Comparison of ENCODE assay signal across 8 cellular contexts in genomic region chr3:23807161-23808015, GRCh38. TPM values are rescaled to one million over a fixed set of nuclear protein-coding genes. Genes with fewer than 3 reads are reported as not detected.
A peak's percentile ranks its signal among the peaks of the same experiment; 100 is the strongest.
DNase-seq lines count a peak whose midpoint lies in the region; ATAC-seq and TF ChIP-seq lines count a peak whose summit lies in the region.

No MANE protein-coding gene starts in this region.

- TF ChIP-seq CTCF in Panc1 (IDR thresholded peaks at IDR 0.05) (no peak), dorsolateral prefrontal cortex (IDR thresholded peaks at IDR 0.05 in 54 of 56, conservative IDR thresholded peaks at IDR 0.05 in 2 of 56; ENCODE audit: low read depth in 1 of 56, partially characterized antibody in 56 of 56) (no peak)

- no peak overlapping the region for H2AK5ac ChIP-seq in mesendoderm (ENCODE audit: low read length)

- H3K36me3 ChIP-seq in Panc1 (ENCODE audit: control insufficient read depth, insufficient read depth, low read length) (peaks cover 8% of the 10 kb centered on the region; the same call in 1 of the 2 replicates), mesendoderm (ENCODE audit: control insufficient read depth, insufficient read depth, low read length) (no peaks in the 10 kb centered on the region), urinary bladder (ENCODE audit: insufficient read depth) (no peaks in the 10 kb centered on the region)

- peak overlapping the region; percentile 95 for H3K27ac Mint-ChIP-seq in activated CD4-positive, alpha-beta T cell treated with anti-CD3 and anti-CD28 coated beads, Interleukin-2, amount 10 ng/mL, durations not matched to agents 24 days and 14 days

- H3K4me1 Mint-ChIP-seq in activated CD4-positive, alpha-beta T cell treated with anti-CD3 and anti-CD28 coated beads, Interleukin-2, amount 10 ng/mL, durations not matched to agents 24 days and 14 days: peaks cover 47% of the 10 kb centered on the region

- CTCF ChIA-PET in Panc1 (lab: Charles Lee): no interaction called here

- H3K18ac ChIP-seq in mesendoderm (ENCODE audit: low read length): peak overlapping the region; percentile 100

- peak overlapping the region; percentile 96 for H3K27ac ChIP-seq in Panc1 (ENCODE audit: low read length)
- peak overlapping the region; percentile 22 to 96 (median 89) for H3K27ac ChIP-seq in dorsolateral prefrontal cortex
- H3K27ac ChIP-seq in mesendoderm (ENCODE audit: low read depth, low read length): peak overlapping the region; percentile 84
- H3K27ac ChIP-seq in urinary bladder (ENCODE audit: low read depth): peak overlapping the region; percentile 88

- no peak for DNase-seq in activated CD4-positive, alpha-beta T cell treated with anti-CD3 and anti-CD28 coated beads, Interleukin-2, amount 10 ng/mL, durations not matched to agents 24 days and 14 days
- no peak for DNase-seq in activated CD4-positive, alpha-beta T cell treated with anti-CD3 and anti-CD28 coated beads, Interleukin-2, amount 50 U/mL, for 48 hours
- DNase-seq in Panc1 (ENCODE audit: low read depth, low spot score): no peak
- no peak for DNase-seq in dorsolateral prefrontal cortex
- peak; percentile 50 for DNase-seq in mesendoderm

- in situ Hi-C loops in Panc1 (cut with HindIII; ENCODE audit: low pct_unique_long_range_greater_than_20kb, low sequenced_read_pairs): no loop called here

- peaks cover 21% of the 10 kb centered on the region for H3K79me2 ChIP-seq in mesendoderm (ENCODE audit: control insufficient read depth, insufficient read depth, low read length)

- peaks cover 25% of the 10 kb centered on the region for H3K36me3 Mint-ChIP-seq in activated CD4-positive, alpha-beta T cell treated with anti-CD3 and anti-CD28 coated beads, Interleukin-2, amount 10 ng/mL, durations not matched to agents 24 days and 14 days (ENCODE audit: low read depth)

- H3K4ac ChIP-seq in mesendoderm (ENCODE audit: low read depth, low read length): no peak overlapping the region

- peak overlapping the region; percentile 10 for H2BK120ac ChIP-seq in mesendoderm (ENCODE audit: low read depth, low read length)

- peaks cover 4% of the 10 kb centered on the region for H3K79me1 ChIP-seq in mesendoderm (ENCODE audit: low read length)

- H4K8ac ChIP-seq in mesendoderm (ENCODE audit: low read depth, low read length): no peak overlapping the region

- peak overlapping the region; percentile 73 for H3K4me2 ChIP-seq in mesendoderm (ENCODE audit: low read length)

- H3K4me3 Mint-ChIP-seq in activated CD4-positive, alpha-beta T cell treated with anti-CD3 and anti-CD28 coated beads, Interleukin-2, amount 10 ng/mL, durations not matched to agents 24 days and 14 days: peak overlapping the region; percentile 91

- peak overlapping the region; percentile 92 for H3K56ac ChIP-seq in mesendoderm (ENCODE audit: low read length)

- POLR2A ChIA-PET in Panc1 (lab: Charles Lee): no interaction called here

- no TSS peak for BruUV-seq in Panc1 (replicated peaks; lab: Mats Ljungman, UMichigan)

- H3K27me3 Mint-ChIP-seq in activated CD4-positive, alpha-beta T cell treated with anti-CD3 and anti-CD28 coated beads, Interleukin-2, amount 10 ng/mL, durations not matched to agents 24 days and 14 days: peaks cover 21% of the 10 kb centered on the region

- WGBS in mesendoderm (ENCODE audit: extremely low coverage, insufficient coverage, low lambda C conversion rate): no CpG with 5 or more reads among the region's 14 CpGs
- 17% methylated on average over 14 of the region's 14 CpGs for whole genome bisulfite sequencing in urinary bladder

- H3K4me1 ChIP-seq in Panc1 (ENCODE audit: control insufficient read depth, insufficient read depth, low read length) (peaks cover 35% of the 10 kb centered on the region), mesendoderm (ENCODE audit: control insufficient read depth, low read depth, low read length) (peaks cover 12% of the 10 kb centered on the region), urinary bladder (ENCODE audit: insufficient read depth) (no peaks in the 10 kb centered on the region)

- no peak for ATAC-seq in Panc1
- no peak for ATAC-seq in HG03135 (IDR thresholded peaks at IDR 0.05; ENCODE audit: unreplicated experiment)
- no peak for ATAC-seq in GM21526 (IDR thresholded peaks at IDR 0.05; ENCODE audit: low FRiP score, unreplicated experiment)

- H3K9ac ChIP-seq in mesendoderm (ENCODE audit: low read length): peak overlapping the region; percentile 81

- no peak overlapping the region for H4K5ac ChIP-seq in mesendoderm (ENCODE audit: low read length)

- peak overlapping the region; percentile 63 to 73 for H3K4me3 ChIP-seq in Panc1 (ENCODE audit: low read depth in 2 of 2, low read length in 2 of 2)
- H3K4me3 ChIP-seq in dorsolateral prefrontal cortex: peak overlapping the region; percentile 60 to 94 (median 86)
- H3K4me3 ChIP-seq in mesendoderm (ENCODE audit: low read length): peak overlapping the region; percentile 79
- H3K4me3 ChIP-seq in urinary bladder (ENCODE audit: low read depth, low read length): peak overlapping the region; percentile 100

- intact Hi-C loops in activated CD4-positive, alpha-beta T cell treated with anti-CD3 and anti-CD28 coated beads, Interleukin-2, amount 10 ng/mL, durations not matched to agents 24 days and 14 days (cut with micrococcal nuclease): loop anchor here (5.0 kb wide), 1 partner anchor 605 kb away; the partner anchor contains the start of gene UBE2E2
- intact Hi-C loops in Panc1 (cut with micrococcal nuclease; ENCODE audit: unreplicated experiment): loop anchor here (10.0 kb wide), 1 partner anchor 143 kb away; no protein-coding TSS in a partner anchor
- intact Hi-C loops in dorsolateral prefrontal cortex (cut with DNase I): loop anchor here (5.0 to 10.0 kb wide), 4 partner anchors 60 to 605 kb away; partner anchors contain the start of genes NKIRAS1 (in 1 of the 2), RPL15 (in 1 of the 2) and UBE2E2 (in 1 of the 2)

- no peak overlapping the region for H3K23ac ChIP-seq in mesendoderm (ENCODE audit: low read length)

- no peaks in the 10 kb centered on the region for H3K27me3 ChIP-seq in Panc1 (ENCODE audit: control insufficient read depth, insufficient read depth, low read length)
- no peaks in the 10 kb centered on the region for H3K27me3 ChIP-seq in dorsolateral prefrontal cortex
- H3K27me3 ChIP-seq in mesendoderm (ENCODE audit: insufficient read depth, low read length, poor library complexity): no peaks in the 10 kb centered on the region

- no peaks in the 10 kb centered on the region for H3K9me3 ChIP-seq in Panc1 (ENCODE audit: control insufficient read depth, insufficient read depth, low read depth, low read length)

- H2BK15ac ChIP-seq in mesendoderm (replicated peaks; ENCODE audit: low read depth): no peak overlapping the region

- peaks cover 3% of the 10 kb centered on the region for H3K9me3 Mint-ChIP-seq in activated CD4-positive, alpha-beta T cell treated with anti-CD3 and anti-CD28 coated beads, Interleukin-2, amount 10 ng/mL, durations not matched to agents 24 days and 14 days

- H2BK5ac ChIP-seq in mesendoderm (ENCODE audit: low read length): no peak overlapping the region

RNA-seq across cellular contexts. Expression of gene UBE2E1, which starts 1.6 kb away (rescaled TPM):
- 72.6 and 79.5 TPM in 2 replicates for total RNA-seq in activated CD4-positive, alpha-beta T cell treated with anti-CD3 and anti-CD28 coated beads, Interleukin-2, amount 10 ng/mL, durations not matched to agents 24 days and 14 days
- 127 TPM for total RNA-seq in Panc1 (2021; ENCODE audit: unreplicated experiment)
- 103 TPM for polyA plus RNA-seq in Panc1 (2012; ENCODE audit: insufficient read length)
- 100 to 1,000 TPM in 5 of 120 experiments, 10 to 100 TPM in 115; 49.8 to 113 (median 77.4) TPM for total RNA-seq in dorsolateral prefrontal cortex
- polyA plus RNA-seq in mesendoderm (2013, experiment 1 of 2): 169 TPM
- 166 TPM for polyA plus RNA-seq in mesendoderm (2013, experiment 2 of 2)
- total RNA-seq in urinary bladder: 122 TPM
- polyA plus RNA-seq in urinary bladder: 81.8 TPM
